ENCODE assay signal across 1 cellular context in the genomic region with DNA sequence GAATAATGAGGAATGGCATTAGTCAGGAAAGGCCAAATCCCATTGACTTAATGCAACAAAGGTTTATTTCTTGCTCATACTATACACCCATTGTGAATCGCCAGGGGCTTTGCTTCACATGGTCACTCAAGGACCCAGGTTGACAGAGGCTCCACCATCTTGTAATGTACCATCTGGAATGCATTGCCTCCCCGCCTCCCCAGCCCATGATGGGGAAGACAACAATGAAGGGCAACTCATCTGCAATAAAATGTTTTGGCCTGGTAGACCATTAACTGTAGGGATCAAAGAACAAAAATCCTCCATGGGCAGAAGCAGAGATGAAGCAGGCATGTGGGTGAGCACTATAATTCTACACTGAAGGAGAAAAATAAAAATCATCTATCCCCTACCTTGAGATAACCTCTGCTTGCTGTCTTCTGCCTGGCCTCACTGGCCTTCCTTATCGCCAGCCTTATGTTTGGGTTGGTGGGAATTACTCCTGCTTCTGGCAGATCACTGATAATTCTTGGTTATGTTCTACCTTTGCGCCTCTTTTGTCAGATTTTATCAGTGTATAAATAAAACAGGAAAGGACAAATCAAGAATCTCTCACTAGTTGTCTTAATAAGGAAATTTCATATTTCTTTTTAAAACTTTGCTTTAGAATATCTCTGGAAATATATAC.
TF ChIP-seq lines count a peak whose summit lies in the region.

No MANE protein-coding gene starts in this region.

TF ChIP-seq in HepG2, 621 proteins besides CTCF, POLR2A, EP300 and RAD21 (continued from another document):
- TF ChIP-seq SOX13 (IDR thresholded peaks at IDR 0.05) (no peak), SOX13 (CRISPR knock-in tag; conservative IDR thresholded peaks at IDR 0.05 in 1 of 2, IDR thresholded peaks at IDR 0.05 in 1 of 2) (peak in 1 of 2 experiments; percentile 23; a peak in 1 of 4 replicates)
- TF ChIP-seq, protein P1, sequence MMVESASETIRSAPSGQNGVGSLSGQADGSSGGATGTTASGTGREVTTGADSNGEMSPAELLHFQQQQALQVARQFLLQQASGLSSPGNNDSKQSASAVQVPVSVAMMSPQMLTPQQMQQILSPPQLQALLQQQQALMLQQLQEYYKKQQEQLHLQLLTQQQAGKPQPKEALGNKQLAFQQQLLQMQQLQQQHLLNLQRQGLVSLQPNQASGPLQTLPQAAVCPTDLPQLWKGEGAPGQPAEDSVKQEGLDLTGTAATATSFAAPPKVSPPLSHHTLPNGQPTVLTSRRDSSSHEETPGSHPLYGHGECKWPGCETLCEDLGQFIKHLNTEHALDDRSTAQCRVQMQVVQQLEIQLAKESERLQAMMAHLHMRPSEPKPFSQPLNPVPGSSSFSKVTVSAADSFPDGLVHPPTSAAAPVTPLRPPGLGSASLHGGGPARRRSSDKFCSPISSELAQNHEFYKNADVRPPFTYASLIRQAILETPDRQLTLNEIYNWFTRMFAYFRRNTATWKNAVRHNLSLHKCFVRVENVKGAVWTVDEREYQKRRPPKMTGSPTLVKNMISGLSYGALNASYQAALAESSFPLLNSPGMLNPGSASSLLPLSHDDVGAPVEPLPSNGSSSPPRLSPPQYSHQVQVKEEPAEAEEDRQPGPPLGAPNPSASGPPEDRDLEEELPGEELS (CRISPR knock-in tag; IDR thresholded peaks at IDR 0.05) = 0 out of 2 replicates have a peak, but pooled peaks have one; percentile 16
